ENCODE assay signal across 23 cellular contexts in genomic region chr5:41109186-41109585, GRCh38. TPM values are rescaled to one million over a fixed set of nuclear protein-coding genes. Genes with fewer than 3 reads are reported as not detected.
"Had no signal": no experiment of that assay in that cellular context is flagged by ENCODE, and none has a peak within 500 bp of the region (broad histone marks: within the 10 kb centered on the region; RNA-seq: fewer than 3 reads in every experiment).

No MANE protein-coding gene starts in this region.

- H3K27ac Mint-ChIP-seq: naive thymus-derived CD8-positive, alpha-beta T cell; type B pancreatic cell had no signal

- H3K9me3 Mint-ChIP-seq: neural crest cell, type B pancreatic cell had no signal

- H3K36me3 Mint-ChIP-seq: naive thymus-derived CD8-positive, alpha-beta T cell; type B pancreatic cell had no signal

- H2AFZ ChIP-seq: hepatocyte had no signal

- H3K27me3 ChIP-seq: dorsolateral prefrontal cortex, foreskin keratinocyte, hepatocyte, ovary, right atrium auricular region, sigmoid colon had no signal

- H3K4me1 Mint-ChIP-seq: naive thymus-derived CD8-positive, alpha-beta T cell; neural crest cell had no signal

- H3K4me2 ChIP-seq: hepatocyte had no signal

- DNase-seq: cortex of kidney; dorsolateral prefrontal cortex; effector CD8-positive, alpha-beta T cell; foreskin keratinocyte; head of caudate nucleus; kidney; left colon; naive thymus-derived CD8-positive, alpha-beta T cell; ovary; sigmoid colon; small intestine; stimulated activated CD4-positive, alpha-beta T cell treated with anti-CD3 and anti-CD28 coated beads, Interleukin-12 subunit alpha, Interleukin-12 subunit beta, amount 100 ng/mL, for 4 hours; stimulated activated naive CD4-positive, alpha-beta T cell treated with Interleukin-2 at 50 U/mL for 16 hours had no signal

- H3K79me2 ChIP-seq: hepatocyte had no signal

- H3K9me3 ChIP-seq: ovary, right atrium auricular region had no signal

- H3K27me3 Mint-ChIP-seq: naive thymus-derived CD8-positive, alpha-beta T cell; type B pancreatic cell had no signal

- ATAC-seq: foreskin keratinocyte; left colon; naive thymus-derived CD8-positive, alpha-beta T cell had no signal

- H3K4me3 Mint-ChIP-seq: naive thymus-derived CD8-positive, alpha-beta T cell; neural crest cell; type B pancreatic cell had no signal

- H3K27ac ChIP-seq: dorsolateral prefrontal cortex, foreskin keratinocyte, hepatocyte, ovary, right atrium auricular region, sigmoid colon had no signal

- H3K4me3 ChIP-seq: dorsolateral prefrontal cortex, hepatocyte, ovary, right atrium auricular region, sigmoid colon had no signal

- H3K4me1 ChIP-seq: foreskin keratinocyte, right atrium auricular region had no signal

- H3K36me3 ChIP-seq: ovary, right atrium auricular region, sigmoid colon had no signal

- FAIRE-seq: kidney, small intestine, urothelium cell line had no signal

RNA-seq across cellular contexts. Expression of gene MROH2B, which starts 38.0 kb away (rescaled TPM):
- total RNA-seq: chondrocyte; dorsolateral prefrontal cortex; foreskin keratinocyte; hepatocyte; kidney; left colon; lung microvascular endothelial cell; mesenteric fat pad; mononuclear cell; naive thymus-derived CD8-positive, alpha-beta T cell; neural crest cell; ovary; posterior vena cava had no signal
